ENCODE assay signal across 15 cellular contexts in genomic region chr21:41445465-41445862, GRCh38.
"Had no signal": no experiment of that assay in that cellular context is flagged by ENCODE, and none has a peak within 500 bp of the region (broad histone marks: within the 10 kb centered on the region; RNA-seq: fewer than 3 reads in every experiment).

No MANE protein-coding gene starts in this region.

- H3K27me3 Mint-ChIP-seq: activated T-cell treated with anti-CD3 and anti-CD28 coated beads, Interleukin-2, amount 50 U/mL, for 24 hours; central memory CD8-positive, alpha-beta T cell; naive B cell had no signal

- H3K27ac ChIP-seq: body of pancreas, hepatocyte, parathyroid adenoma, skin epidermis, thyroid gland, WERI-Rb-1 had no signal

- H3K9me3 ChIP-seq: body of pancreas, thyroid gland had no signal

- H3K9me3 Mint-ChIP-seq: activated T-cell treated with anti-CD3 and anti-CD28 coated beads, Interleukin-2, amount 50 U/mL, for 24 hours; central memory CD8-positive, alpha-beta T cell; naive B cell had no signal

- H3K4me3 ChIP-seq: body of pancreas, hepatocyte, lung, skin epidermis, thyroid gland had no signal

- H3K4me3 Mint-ChIP-seq: activated T-cell treated with anti-CD3 and anti-CD28 coated beads, Interleukin-2, amount 50 U/mL, for 24 hours; central memory CD8-positive, alpha-beta T cell had no signal

- ATAC-seq: body of pancreas had no signal

- H3K4me1 Mint-ChIP-seq: central memory CD8-positive, alpha-beta T cell; naive B cell had no signal

- H3K36me3 ChIP-seq: WERI-Rb-1 had no signal

- H3K4me1 ChIP-seq: body of pancreas, thyroid gland had no signal

- H3K4me2 ChIP-seq: hepatocyte had no signal

- H3K27me3 ChIP-seq: body of pancreas, hepatocyte, thyroid gland had no signal

- DNase-seq: activated CD4-positive, alpha-beta T cell treated with anti-CD3 and anti-CD28 coated beads for 48 hours; activated T-cell treated with anti-CD3 and anti-CD28 coated beads, Interleukin-2, amount 50 U/mL, for 24 hours; body of pancreas; cortex of kidney; effector memory CD4-positive, alpha-beta T cell; kidney glomerular epithelial cell; naive B cell; retina; thyroid gland; WERI-Rb-1 had no signal

- H3K27ac Mint-ChIP-seq: activated T-cell treated with anti-CD3 and anti-CD28 coated beads, Interleukin-2, amount 50 U/mL, for 24 hours had no signal

- H3K9ac ChIP-seq: parathyroid adenoma had no signal
